In genomic region chr17:42322382-42323267, GRCh38 we compare ENCODE assay signal across 1 cellular context.
TF ChIP-seq lines count a peak whose summit lies in the region.

No MANE protein-coding gene starts in this region.

TF ChIP-seq in HepG2, 621 proteins besides CTCF, POLR2A, EP300 and RAD21 (continued from another document and continues in another):
- TF ChIP-seq SRSF4 (IDR thresholded peaks at IDR 0.05; ENCODE audit: low read depth, low read length, poor library complexity, severe bottlenecking) (no peak), ZNF142 (CRISPR knock-in tag; IDR thresholded peaks at IDR 0.05) (0 out of 2 replicates have a peak, but pooled peaks have one; percentile 21), TAF15 (IDR thresholded peaks at IDR 0.05; ENCODE audit: low read depth, low read length, poor library complexity, severe bottlenecking) (no peak), ZNF879 (CRISPR knock-in tag; IDR thresholded peaks at IDR 0.05) (no peak), RXRA (CRISPR knock-in tag; IDR thresholded peaks at IDR 0.05) (peak; percentile 49; the same call in 1 of the 2 replicates), ZNF672 (CRISPR knock-in tag; IDR thresholded peaks at IDR 0.05) (no peak), YY1 (IDR thresholded peaks at IDR 0.05; ENCODE audit: insufficient read depth, insufficient replicate concordance, low read depth, low read length) (peak; percentile 75), WIZ (CRISPR knock-in tag; IDR thresholded peaks at IDR 0.05) (no peak), RFX5 (IDR thresholded peaks at IDR 0.05; ENCODE audit: low read depth, low read length) (no peak), CBX2 (IDR thresholded peaks at IDR 0.05; ENCODE audit: low read depth, low read length) (no peak), CBX2 (CRISPR knock-in tag; IDR thresholded peaks at IDR 0.05; ENCODE audit: low read depth) (no peak), SIX1 (CRISPR knock-in tag; IDR thresholded peaks at IDR 0.05; ENCODE audit: borderline replicate concordance) (peak; percentile 59; the same call in 1 of the 2 replicates), GTF3A (CRISPR knock-in tag; conservative IDR thresholded peaks at IDR 0.05) (no peak), BHLHE40 (IDR thresholded peaks at IDR 0.05; ENCODE audit: low read length) (no peak), KLF12 (CRISPR knock-in tag; IDR thresholded peaks at IDR 0.05; ENCODE audit: borderline replicate concordance) (no peak), KDM4B (CRISPR knock-in tag; IDR thresholded peaks at IDR 0.05) (peak; percentile 79; the same call in 1 of the 2 replicates), ZNF335 (CRISPR knock-in tag; IDR thresholded peaks at IDR 0.05) (0 out of 2 replicates have a peak, but pooled peaks have one; percentile 55), ZNF776 (CRISPR knock-in tag; IDR thresholded peaks at IDR 0.05) (no peak), SKI (IDR thresholded peaks at IDR 0.05; ENCODE audit: partially characterized antibody) (no peak), AGO2 (optimal IDR thresholded peaks at IDR 0.05; ENCODE audit: low read depth, low read length) (no peak), TP53 (CRISPR knock-in tag; conservative IDR thresholded peaks at IDR 0.05) (no peak), ZNF432 (CRISPR knock-in tag; IDR thresholded peaks at IDR 0.05; ENCODE audit: borderline replicate concordance) (no peak), IRF2 (CRISPR knock-in tag; IDR thresholded peaks at IDR 0.05) (peak; percentile 92), FOXM1 (CRISPR knock-in tag; IDR thresholded peaks at IDR 0.05) (no peak), SIN3B (IDR thresholded peaks at IDR 0.05; ENCODE audit: low read length) (peak; percentile 64; the same call in 1 of the 2 replicates), ZBTB8A (CRISPR knock-in tag; IDR thresholded peaks at IDR 0.05; ENCODE audit: borderline replicate concordance, low read depth) (no peak), CEBPG (CRISPR knock-in tag; IDR thresholded peaks at IDR 0.05) (peak; percentile 63), SNAPC2 (CRISPR knock-in tag; IDR thresholded peaks at IDR 0.05) (no peak), ZSCAN22 (CRISPR knock-in tag; IDR thresholded peaks at IDR 0.05) (no peak), SATB2 (CRISPR knock-in tag; IDR thresholded peaks at IDR 0.05) (no peak), ZSCAN25 (CRISPR knock-in tag; IDR thresholded peaks at IDR 0.05) (no peak), HDAC2 (CRISPR knock-in tag; IDR thresholded peaks at IDR 0.05) (peak; percentile 74; the same call in 1 of the 2 replicates), RARG (CRISPR knock-in tag; IDR thresholded peaks at IDR 0.05; ENCODE audit: low read depth) (no peak), NR2C2 (CRISPR knock-in tag; IDR thresholded peaks at IDR 0.05; ENCODE audit: borderline replicate concordance) (no peak), ZNF33A (CRISPR knock-in tag; IDR thresholded peaks at IDR 0.05; ENCODE audit: borderline replicate concordance) (no peak), SP4 (CRISPR knock-in tag; IDR thresholded peaks at IDR 0.05) (no peak), ZNF550 (CRISPR knock-in tag; IDR thresholded peaks at IDR 0.05; ENCODE audit: borderline replicate concordance) (no peak), ZNF891 (CRISPR knock-in tag; IDR thresholded peaks at IDR 0.05) (no peak), ZSCAN21 (CRISPR knock-in tag; IDR thresholded peaks at IDR 0.05; ENCODE audit: borderline replicate concordance) (peak; percentile 75; the same call in 1 of the 2 replicates), SP2 (CRISPR knock-in tag; IDR thresholded peaks at IDR 0.05) (no peak)
- TF ChIP-seq, protein P1, sequence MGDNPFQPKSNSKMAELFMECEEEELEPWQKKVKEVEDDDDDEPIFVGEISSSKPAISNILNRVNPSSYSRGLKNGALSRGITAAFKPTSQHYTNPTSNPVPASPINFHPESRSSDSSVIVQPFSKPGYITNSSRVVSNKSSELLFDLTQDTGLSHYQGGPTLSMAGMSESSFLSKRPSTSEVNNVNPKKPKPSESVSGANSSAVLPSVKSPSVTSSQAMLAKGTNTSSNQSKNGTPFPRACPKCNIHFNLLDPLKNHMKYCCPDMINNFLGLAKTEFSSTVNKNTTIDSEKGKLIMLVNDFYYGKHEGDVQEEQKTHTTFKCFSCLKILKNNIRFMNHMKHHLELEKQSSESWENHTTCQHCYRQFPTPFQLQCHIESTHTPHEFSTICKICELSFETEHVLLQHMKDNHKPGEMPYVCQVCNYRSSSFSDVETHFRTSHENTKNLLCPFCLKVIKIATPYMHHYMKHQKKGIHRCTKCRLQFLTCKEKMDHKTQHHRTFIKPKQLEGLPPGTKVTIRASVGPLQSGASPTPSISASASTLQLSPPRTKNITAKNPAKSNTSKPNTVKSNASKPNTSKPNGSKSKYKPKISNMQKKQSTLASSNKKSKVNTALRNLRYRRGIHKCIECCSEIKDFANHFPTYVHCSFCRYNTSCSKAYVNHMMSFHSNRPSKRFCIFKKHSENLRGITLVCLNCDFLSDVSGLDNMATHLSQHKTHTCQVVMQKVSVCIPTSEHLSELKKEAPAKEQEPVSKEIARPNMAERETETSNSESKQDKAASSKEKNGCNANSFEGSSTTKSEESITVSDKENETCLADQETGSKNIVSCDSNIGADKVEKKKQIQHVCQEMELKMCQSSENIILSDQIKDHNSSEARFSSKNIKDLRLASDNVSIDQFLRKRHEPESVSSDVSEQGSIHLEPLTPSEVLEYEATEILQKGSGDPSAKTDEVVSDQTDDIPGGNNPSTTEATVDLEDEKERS (CRISPR knock-in tag; IDR thresholded peaks at IDR 0.05) = no peak
- TF ChIP-seq, protein P2, sequence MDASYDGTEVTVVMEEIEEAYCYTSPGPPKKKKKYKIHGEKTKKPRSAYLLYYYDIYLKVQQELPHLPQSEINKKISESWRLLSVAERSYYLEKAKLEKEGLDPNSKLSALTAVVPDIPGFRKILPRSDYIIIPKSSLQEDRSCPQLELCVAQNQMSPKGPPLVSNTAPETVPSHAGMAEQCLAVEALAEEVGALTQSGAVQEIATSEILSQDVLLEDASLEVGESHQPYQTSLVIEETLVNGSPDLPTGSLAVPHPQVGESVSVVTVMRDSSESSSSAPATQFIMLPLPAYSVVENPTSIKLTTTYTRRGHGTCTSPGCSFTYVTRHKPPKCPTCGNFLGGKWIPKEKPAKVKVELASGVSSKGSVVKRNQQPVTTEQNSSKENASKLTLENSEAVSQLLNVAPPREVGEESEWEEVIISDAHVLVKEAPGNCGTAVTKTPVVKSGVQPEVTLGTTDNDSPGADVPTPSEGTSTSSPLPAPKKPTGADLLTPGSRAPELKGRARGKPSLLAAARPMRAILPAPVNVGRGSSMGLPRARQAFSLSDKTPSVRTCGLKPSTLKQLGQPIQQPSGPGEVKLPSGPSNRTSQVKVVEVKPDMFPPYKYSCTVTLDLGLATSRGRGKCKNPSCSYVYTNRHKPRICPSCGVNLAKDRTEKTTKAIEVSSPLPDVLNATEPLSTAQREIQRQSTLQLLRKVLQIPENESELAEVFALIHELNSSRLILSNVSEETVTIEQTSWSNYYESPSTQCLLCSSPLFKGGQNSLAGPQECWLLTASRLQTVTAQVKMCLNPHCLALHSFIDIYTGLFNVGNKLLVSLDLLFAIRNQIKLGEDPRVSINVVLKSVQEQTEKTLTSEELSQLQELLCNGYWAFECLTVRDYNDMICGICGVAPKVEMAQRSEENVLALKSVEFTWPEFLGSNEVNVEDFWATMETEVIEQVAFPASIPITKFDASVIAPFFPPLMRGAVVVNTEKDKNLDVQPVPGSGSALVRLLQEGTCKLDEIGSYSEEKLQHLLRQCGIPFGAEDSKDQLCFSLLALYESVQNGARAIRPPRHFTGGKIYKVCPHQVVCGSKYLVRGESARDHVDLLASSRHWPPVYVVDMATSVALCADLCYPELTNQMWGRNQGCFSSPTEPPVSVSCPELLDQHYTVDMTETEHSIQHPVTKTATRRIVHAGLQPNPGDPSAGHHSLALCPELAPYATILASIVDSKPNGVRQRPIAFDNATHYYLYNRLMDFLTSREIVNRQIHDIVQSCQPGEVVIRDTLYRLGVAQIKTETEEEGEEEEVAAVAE (CRISPR knock-in tag; IDR thresholded peaks at IDR 0.05; ENCODE audit: borderline replicate concordance) = peak; percentile 71; the same call in 1 of the 2 replicates
- TF ChIP-seq, protein P3, sequence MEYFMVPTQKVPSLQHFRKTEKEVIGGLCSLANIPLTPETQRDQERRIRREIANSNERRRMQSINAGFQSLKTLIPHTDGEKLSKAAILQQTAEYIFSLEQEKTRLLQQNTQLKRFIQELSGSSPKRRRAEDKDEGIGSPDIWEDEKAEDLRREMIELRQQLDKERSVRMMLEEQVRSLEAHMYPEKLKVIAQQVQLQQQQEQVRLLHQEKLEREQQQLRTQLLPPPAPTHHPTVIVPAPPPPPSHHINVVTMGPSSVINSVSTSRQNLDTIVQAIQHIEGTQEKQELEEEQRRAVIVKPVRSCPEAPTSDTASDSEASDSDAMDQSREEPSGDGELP (IDR thresholded peaks at IDR 0.05; ENCODE audit: borderline replicate concordance, low read depth) = peak; percentile 22; the same call in 1 of the 2 replicates
- TF ChIP-seq, protein P4, sequence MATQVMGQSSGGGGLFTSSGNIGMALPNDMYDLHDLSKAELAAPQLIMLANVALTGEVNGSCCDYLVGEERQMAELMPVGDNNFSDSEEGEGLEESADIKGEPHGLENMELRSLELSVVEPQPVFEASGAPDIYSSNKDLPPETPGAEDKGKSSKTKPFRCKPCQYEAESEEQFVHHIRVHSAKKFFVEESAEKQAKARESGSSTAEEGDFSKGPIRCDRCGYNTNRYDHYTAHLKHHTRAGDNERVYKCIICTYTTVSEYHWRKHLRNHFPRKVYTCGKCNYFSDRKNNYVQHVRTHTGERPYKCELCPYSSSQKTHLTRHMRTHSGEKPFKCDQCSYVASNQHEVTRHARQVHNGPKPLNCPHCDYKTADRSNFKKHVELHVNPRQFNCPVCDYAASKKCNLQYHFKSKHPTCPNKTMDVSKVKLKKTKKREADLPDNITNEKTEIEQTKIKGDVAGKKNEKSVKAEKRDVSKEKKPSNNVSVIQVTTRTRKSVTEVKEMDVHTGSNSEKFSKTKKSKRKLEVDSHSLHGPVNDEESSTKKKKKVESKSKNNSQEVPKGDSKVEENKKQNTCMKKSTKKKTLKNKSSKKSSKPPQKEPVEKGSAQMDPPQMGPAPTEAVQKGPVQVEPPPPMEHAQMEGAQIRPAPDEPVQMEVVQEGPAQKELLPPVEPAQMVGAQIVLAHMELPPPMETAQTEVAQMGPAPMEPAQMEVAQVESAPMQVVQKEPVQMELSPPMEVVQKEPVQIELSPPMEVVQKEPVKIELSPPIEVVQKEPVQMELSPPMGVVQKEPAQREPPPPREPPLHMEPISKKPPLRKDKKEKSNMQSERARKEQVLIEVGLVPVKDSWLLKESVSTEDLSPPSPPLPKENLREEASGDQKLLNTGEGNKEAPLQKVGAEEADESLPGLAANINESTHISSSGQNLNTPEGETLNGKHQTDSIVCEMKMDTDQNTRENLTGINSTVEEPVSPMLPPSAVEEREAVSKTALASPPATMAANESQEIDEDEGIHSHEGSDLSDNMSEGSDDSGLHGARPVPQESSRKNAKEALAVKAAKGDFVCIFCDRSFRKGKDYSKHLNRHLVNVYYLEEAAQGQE (IDR thresholded peaks at IDR 0.05; ENCODE audit: borderline replicate concordance in 1 of 2, low read depth in 1 of 2, low read length in 2 of 2) = no peak
- TF ChIP-seq, protein P5, sequence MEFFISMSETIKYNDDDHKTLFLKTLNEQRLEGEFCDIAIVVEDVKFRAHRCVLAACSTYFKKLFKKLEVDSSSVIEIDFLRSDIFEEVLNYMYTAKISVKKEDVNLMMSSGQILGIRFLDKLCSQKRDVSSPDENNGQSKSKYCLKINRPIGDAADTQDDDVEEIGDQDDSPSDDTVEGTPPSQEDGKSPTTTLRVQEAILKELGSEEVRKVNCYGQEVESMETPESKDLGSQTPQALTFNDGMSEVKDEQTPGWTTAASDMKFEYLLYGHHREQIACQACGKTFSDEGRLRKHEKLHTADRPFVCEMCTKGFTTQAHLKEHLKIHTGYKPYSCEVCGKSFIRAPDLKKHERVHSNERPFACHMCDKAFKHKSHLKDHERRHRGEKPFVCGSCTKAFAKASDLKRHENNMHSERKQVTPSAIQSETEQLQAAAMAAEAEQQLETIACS (CRISPR knock-in tag; IDR thresholded peaks at IDR 0.05) = no peak
